Comparison of ENCODE assay signal across 9 cellular contexts in genomic region chr2:18413794-18414396, GRCh38.
A peak's percentile ranks its signal among the peaks of the same experiment; 100 is the strongest.
DNase-seq lines count a peak whose midpoint lies in the region; ATAC-seq and TF ChIP-seq lines count a peak whose summit lies in the region.
"Had no signal": no experiment of that assay in that cellular context is flagged by ENCODE, and none has a peak within 500 bp of the region (broad histone marks: within the 10 kb centered on the region; RNA-seq: fewer than 3 reads in every experiment).

No MANE protein-coding gene starts in this region.

- intact Hi-C loops in psoas muscle (cut with DNase I): no loop called here

- ATAC-seq in psoas muscle (peak; percentile 58 to 81 (median 68)), GM18498 (IDR thresholded peaks at IDR 0.05; ENCODE audit: unreplicated experiment) (no peak), HG03469 (IDR thresholded peaks at IDR 0.05; ENCODE audit: unreplicated experiment) (no peak), HG02571 (IDR thresholded peaks at IDR 0.05; ENCODE audit: unreplicated experiment) (no peak)

- H3K4me3 ChIP-seq in fibroblast of the aortic adventitia (ENCODE audit: low read depth, low read length) (peak overlapping the region; percentile 7), psoas muscle (no peak overlapping the region), BE2C (ENCODE audit: low read depth, low read length) (no peak overlapping the region)

- H3K27me3 ChIP-seq in psoas muscle (ENCODE audit: insufficient read depth in 3 of 3, low read length in 2 of 3) (no peaks in the 10 kb centered on the region), BE2C (no peaks in the 10 kb centered on the region)

- TF ChIP-seq CTCF in fibroblast of the aortic adventitia (IDR thresholded peaks at IDR 0.05; ENCODE audit: insufficient read depth, low read length) (no peak), psoas muscle (IDR thresholded peaks at IDR 0.05) (no peak), BE2C (IDR thresholded peaks at IDR 0.05; ENCODE audit: low read depth, low read length) (no peak)

- in situ Hi-C loops in SK-MEL-5 (cut with HindIII; ENCODE audit: low pct_unique_long_range_greater_than_20kb, low sequenced_read_pairs): no loop called here

- no peaks in the 10 kb centered on the region for H3K9me3 ChIP-seq in psoas muscle
- no peaks in the 10 kb centered on the region for H3K9me3 ChIP-seq in BE2C

- H3K4me1 ChIP-seq in psoas muscle (no peaks in the 10 kb centered on the region), BE2C (no peaks in the 10 kb centered on the region)

- DNase-seq in GM03348 (ENCODE audit: low spot score) (peak; percentile 77), SK-MEL-5 (ENCODE audit: low read depth, low spot score) (peak; percentile 63), fibroblast of the aortic adventitia (ENCODE audit: low read depth) (peak; percentile 92), psoas muscle (no peak), BE2C (no peak)
- DNase-seq: activated naive CD4-positive, alpha-beta T cell treated with anti-CD3 and anti-CD28 coated beads for 36 hours had no signal

- H3K36me3 ChIP-seq in psoas muscle (ENCODE audit: insufficient read depth in 1 of 2, low read depth in 1 of 2) (no peaks in the 10 kb centered on the region), BE2C (no peaks in the 10 kb centered on the region)

- H3K27ac ChIP-seq in psoas muscle: no peak overlapping the region

- 20 to 53% (median 37%) methylated on average over 1 of the region's 1 CpG for WGBS in psoas muscle, 3 donors

Comparison
In these comparisons a context has a peak if more than half of its experiments do, and no peak if none do; other contexts are left out.
1. DNase-seq: peak in GM03348 (single experiment), SK-MEL-5 (single experiment) and fibroblast of the aortic adventitia (single experiment); none in psoas muscle (0 of 2) and BE2C (single experiment).
2. ATAC-seq: peak in psoas muscle (4 of 4); none in GM18498 (single experiment), HG03469 (single experiment) and HG02571 (single experiment).